In the genomic region with DNA sequence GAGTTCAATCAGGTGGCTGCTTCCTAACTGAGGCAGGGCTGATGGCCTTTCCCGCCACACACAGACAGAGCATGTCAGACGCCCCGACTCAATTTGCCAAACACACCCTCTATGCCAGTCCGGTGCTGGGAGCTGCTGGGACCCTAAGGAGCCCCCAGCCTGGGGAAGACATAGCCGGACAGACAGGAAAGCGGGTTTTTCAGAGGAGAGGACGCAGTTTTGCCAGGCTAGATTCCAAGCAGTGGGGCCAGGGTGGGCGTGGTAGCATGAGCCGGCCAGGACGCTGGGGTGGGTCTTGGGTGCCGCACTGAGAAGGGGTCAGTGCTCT, we compare ENCODE assay signal across 8 cellular contexts. TPM values are rescaled to one million over a fixed set of nuclear protein-coding genes. Genes with fewer than 3 reads are reported as not detected.
DNase-seq lines count a peak whose midpoint lies in the region; ATAC-seq and TF ChIP-seq lines count a peak whose summit lies in the region.

No MANE protein-coding gene starts in this region.

- POLR2A ChIA-PET in CD8-positive, alpha-beta memory T cell (lab: Charles Lee) = interaction anchor here (0.6 to 2.3 kb wide), 6 partner anchors 13 to 164 kb away, joined by 3 to 11 read pairs (median 4); a partner anchor contains a TSS

- H3K9ac ChIP-seq in NT2/D1 (ENCODE audit: insufficient read length, low read depth) = peak overlapping the region; percentile 54

- no peak for TF ChIP-seq POLR2A in ovary (IDR thresholded peaks at IDR 0.05)

- no peak for TF ChIP-seq CTCF in ovary (IDR thresholded peaks at IDR 0.05)

- peak overlapping the region in 7 of 8 donors; percentile 82 to 94 (median 86) for H3K27ac Mint-ChIP-seq in CD8-positive, alpha-beta memory T cell
- peak overlapping the region; percentile 90 to 91 for H3K27ac Mint-ChIP-seq in effector memory CD8-positive, alpha-beta T cell

- TF ChIP-seq EP300 in ovary (IDR thresholded peaks at IDR 0.05) = no peak

- H3K36me3 Mint-ChIP-seq in CD8-positive, alpha-beta memory T cell = peaks cover 0 to 26% (median 2%) of the 10 kb centered on the region in 3 donors
- H3K36me3 Mint-ChIP-seq in effector memory CD8-positive, alpha-beta T cell (ENCODE audit: insufficient read depth) = peaks cover 25% of the 10 kb centered on the region

- H3K4me1 ChIP-seq in CD8-positive, alpha-beta memory T cell (ENCODE audit: insufficient read depth, low read length) = peaks cover 32% of the 10 kb centered on the region
- H3K4me1 ChIP-seq in NT2/D1 (ENCODE audit: insufficient read depth, insufficient read length) (peaks cover 15% of the 10 kb centered on the region), ovary (ENCODE audit: insufficient read depth) (peaks cover 13% of the 10 kb centered on the region)

- peaks cover 0 to 2% of the 10 kb centered on the region in 2 donors for H3K27me3 Mint-ChIP-seq in CD8-positive, alpha-beta memory T cell
- no peaks in the 10 kb centered on the region for H3K27me3 Mint-ChIP-seq in effector memory CD8-positive, alpha-beta T cell

- peaks cover 8% of the 10 kb centered on the region for H3K36me3 ChIP-seq in CD8-positive, alpha-beta memory T cell (ENCODE audit: insufficient read depth, low read length)
- peaks cover 6% of the 10 kb centered on the region for H3K36me3 ChIP-seq in NT2/D1 (ENCODE audit: insufficient read depth, insufficient read length, low read length)
- no peaks in the 10 kb centered on the region for H3K36me3 ChIP-seq in ovary

- peaks cover 33 to 47% (median 33%) of the 10 kb centered on the region in 3 donors for H3K4me1 Mint-ChIP-seq in CD8-positive, alpha-beta memory T cell
- peaks cover 29 to 43% of the 10 kb centered on the region in 2 donors for H3K4me1 Mint-ChIP-seq in effector memory CD8-positive, alpha-beta T cell (ENCODE audit: low read depth in 2 of 2)

- intact Hi-C loops in ovary (cut with DNase I) = loop anchor here in 3 of 4 donors (5.0 to 10.0 kb wide), 5 partner anchors 35 to 217 kb away; a partner anchor contains a TSS

- peak overlapping the region; percentile 29 for H3K4me3 ChIP-seq in CD8-positive, alpha-beta memory T cell (ENCODE audit: low read length)
- H3K4me3 ChIP-seq in NT2/D1 (ENCODE audit: insufficient read length, low read depth) (no peak overlapping the region), ovary (peak overlapping the region; percentile 66)

- H3K4me3 Mint-ChIP-seq in CD8-positive, alpha-beta memory T cell = peak overlapping the region; percentile 73 to 97 (median 86)
- peak overlapping the region; percentile 80 to 92 for H3K4me3 Mint-ChIP-seq in effector memory CD8-positive, alpha-beta T cell

- peak in 1 of 5 donors; percentile 16 for DNase-seq in CD8-positive, alpha-beta memory T cell
- DNase-seq in NT2/D1 (ENCODE audit: low read depth, low spot score) = no peak
- DNase-seq in effector memory CD8-positive, alpha-beta T cell = no peak
- DNase-seq in ovary = no peak
- no peak for DNase-seq in COLO668 (lab: John Stamatoyannopoulos, UW; ENCODE audit: unreplicated experiment)
- DNase-seq in HPDE6-E6E7 (ENCODE audit: extremely low spot score) = no peak

- 10 to 18% (median 11%) methylated on average over 11 of the region's 11 CpGs for WGBS in ovary, 3 donors

- no peaks in the 10 kb centered on the region for H3K9me3 ChIP-seq in CD8-positive, alpha-beta memory T cell (ENCODE audit: low read length)
- H3K9me3 ChIP-seq in NT2/D1 (ENCODE audit: insufficient read depth, low read length) = no peaks in the 10 kb centered on the region
- H3K9me3 ChIP-seq in ovary = no peaks in the 10 kb centered on the region

- ATAC-seq in effector memory CD8-positive, alpha-beta T cell (replicated peaks) = no peak
- ATAC-seq in HG02678 (IDR thresholded peaks at IDR 0.05; ENCODE audit: unreplicated experiment) = no peak
- ATAC-seq in activated CD4-positive, CD25-positive, alpha-beta regulatory T cell treated with anti-CD3 and anti-CD28 coated beads, Interleukin-2, amount 50 U/mL, for 24 hours = no peak

- H3K27ac ChIP-seq in CD8-positive, alpha-beta memory T cell (ENCODE audit: low read depth, low read length) = peak overlapping the region; percentile 57
- H3K27ac ChIP-seq in ovary = no peak overlapping the region

- H3K27me3 ChIP-seq in CD8-positive, alpha-beta memory T cell (ENCODE audit: insufficient read depth, low read length, poor library complexity, severe bottlenecking) = no peaks in the 10 kb centered on the region
- H3K27me3 ChIP-seq in NT2/D1 (ENCODE audit: insufficient read depth, insufficient read length) (no peaks in the 10 kb centered on the region), ovary (no peaks in the 10 kb centered on the region)

- CTCF ChIA-PET in CD8-positive, alpha-beta memory T cell (lab: Charles Lee) = interaction anchor here (0.6 to 4.1 kb wide), 4 partner anchors 25 to 73 kb away, joined by 3 to 19 read pairs (median 9); a partner anchor contains a TSS

- no peaks in the 10 kb centered on the region for H3K9me3 Mint-ChIP-seq in CD8-positive, alpha-beta memory T cell
- no peaks in the 10 kb centered on the region for H3K9me3 Mint-ChIP-seq in effector memory CD8-positive, alpha-beta T cell

RNA-seq across cellular contexts. Expression of a gene that starts 19.8 kb away (rescaled TPM):
- 10 to 100 TPM; 15.0 to 15.9 TPM for total RNA-seq in CD8-positive, alpha-beta memory T cell
- polyA plus RNA-seq in CD8-positive, alpha-beta memory T cell = 18.6 TPM
- total RNA-seq in ovary = 10 to 100 TPM in 3 of 7 donors, 1 to 10 TPM in 4; 7.8 to 12.2 (median 9.9) TPM
- polyA plus RNA-seq in ovary = 1 to 10 TPM; 2.4 to 5.7 TPM

RNA-seq across cellular contexts. Expression of a gene that starts 30.6 kb away (rescaled TPM):
- total RNA-seq in CD8-positive, alpha-beta memory T cell = 10 to 100 TPM; 18.9 to 19.6 TPM
- polyA plus RNA-seq in CD8-positive, alpha-beta memory T cell = 43.2 TPM
- under 1 TPM; 0.31 to 0.89 (median 0.57) TPM for total RNA-seq in ovary
- under 1 TPM; 0.22 to 0.70 TPM for polyA plus RNA-seq in ovary

RNA-seq across cellular contexts. Expression of a gene that starts 35.6 kb away (rescaled TPM):
- total RNA-seq in CD8-positive, alpha-beta memory T cell = 10 to 100 TPM; 17.7 to 17.9 TPM
- polyA plus RNA-seq in CD8-positive, alpha-beta memory T cell = 5.7 TPM
- total RNA-seq in ovary = 10 to 100 TPM; 16.5 to 63.2 (median 48.9) TPM
- 10 to 100 TPM; 12.8 to 13.6 TPM for polyA plus RNA-seq in ovary

RNA-seq across cellular contexts. Expression of a gene that starts 56.3 kb away (rescaled TPM):
- total RNA-seq in CD8-positive, alpha-beta memory T cell = 10 to 100 TPM; 33.3 to 34.5 TPM
- polyA plus RNA-seq in CD8-positive, alpha-beta memory T cell = 10.9 TPM
- 10 to 100 TPM; 10.1 to 70.9 (median 16.1) TPM for total RNA-seq in ovary
- polyA plus RNA-seq in ovary = 10 to 100 TPM; 21.8 to 34.4 TPM

Comparison
In these comparisons a context has a peak if more than half of its experiments do, and no peak if none do; other contexts are left out.
1. RNA of a gene that starts 30.6 kb away (total RNA-seq): 18.9 to 19.6 TPM in CD8-positive, alpha-beta memory T cell; 0.31 to 0.89 TPM in ovary; every median in the first group is over 10 times any median in the second.